Comparison of ENCODE assay signal across 8 cellular contexts in the genomic region with DNA sequence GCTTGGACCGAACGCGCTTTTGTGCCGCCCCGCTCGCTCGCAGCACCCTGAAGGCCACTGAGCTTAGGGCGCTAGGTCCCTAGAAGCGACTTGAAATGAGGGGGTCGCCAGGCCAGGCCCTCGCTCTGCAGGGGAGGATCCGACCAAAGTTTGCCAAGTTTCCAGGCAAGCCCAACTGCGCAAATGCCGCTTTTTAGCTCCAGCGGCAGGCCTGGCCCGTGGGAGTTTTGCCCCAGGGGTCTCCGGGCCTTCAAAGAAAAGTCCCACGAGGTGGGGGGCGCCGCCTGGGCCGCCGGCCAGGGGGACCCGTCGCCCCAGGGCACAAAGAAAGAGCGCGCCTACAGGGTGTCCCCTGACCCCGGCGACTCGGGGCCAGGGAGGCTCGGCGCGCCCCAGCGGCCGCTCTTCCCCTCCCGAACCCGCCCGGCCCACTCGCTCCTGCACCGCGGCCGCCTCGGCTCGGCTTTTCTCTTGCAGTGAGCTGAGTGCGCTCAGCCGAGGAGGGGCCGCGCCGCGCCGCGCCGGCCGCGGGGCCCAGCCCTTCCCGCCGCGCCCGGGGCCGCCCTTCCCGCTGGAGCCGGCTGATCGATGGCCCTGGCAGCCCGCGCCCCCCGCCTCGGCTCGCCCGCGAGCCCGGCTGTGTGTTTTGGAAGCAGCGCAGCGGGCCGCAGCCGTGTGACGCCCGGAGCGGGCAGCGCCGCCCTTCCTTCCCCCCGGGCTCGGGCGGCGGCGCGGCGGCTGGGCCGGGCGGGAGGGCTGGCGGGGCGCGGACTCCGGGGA. TPM values are rescaled to one million over a fixed set of nuclear protein-coding genes. Genes with fewer than 3 reads are reported as not detected.
DNase-seq lines count a peak whose midpoint lies in the region; ATAC-seq and TF ChIP-seq lines count a peak whose summit lies in the region.

No MANE protein-coding gene starts in this region.

- peak; percentile 43 for ATAC-seq in GM21390 (IDR thresholded peaks at IDR 0.05; ENCODE audit: unreplicated experiment)

- intact Hi-C loops in posterior vena cava (cut with DNase I): no loop called here

- CTCF ChIA-PET in GM10248 (lab: Yijun Ruan, JAX): interaction anchor here (0.6 to 1.6 kb wide), 3 partner anchors 11 to 344 kb away, joined by 4 to 6 read pairs (median 5); no protein-coding TSS in a partner anchor

- POLR2A ChIA-PET in GM10248 (lab: Yijun Ruan, JAX): no interaction called here

- peak overlapping the region; percentile 58 for H3K4me3 ChIP-seq in fibroblast of pulmonary artery (replicated peaks; ENCODE audit: low read depth, low read length)

- TF ChIP-seq CTCF in GM10248 (IDR thresholded peaks at IDR 0.05; ENCODE audit: control extremely low read depth, extremely low read depth, low read depth, missing control alignments) (no peak), fibroblast of pulmonary artery (IDR thresholded peaks at IDR 0.05; ENCODE audit: low read length, missing control alignments) (no peak)

- DNase-seq in GM10248 (ENCODE audit: extremely low spot score) (peak; percentile 69), HPDE6-E6E7 (ENCODE audit: extremely low spot score) (peak; percentile 53), activated T-cell treated with anti-CD3 and anti-CD28 coated beads for 4 hours (peak; percentile 34), fibroblast of pulmonary artery (ENCODE audit: low read depth) (peak; percentile 49), posterior vena cava (ENCODE audit: low spot score) (peak; percentile 89), NCI-H2029 (lab: John Stamatoyannopoulos, UW) (no peak), GDM1 (lab: John Stamatoyannopoulos, UW) (no peak)

RNA-seq across cellular contexts. Expression of a gene that starts 0.8 kb away (rescaled TPM):
- 10 to 100 TPM; 50.7 to 53.9 TPM for total RNA-seq in posterior vena cava

Comparison
In these comparisons a context has a peak if more than half of its experiments do, and no peak if none do; other contexts are left out.
1. DNase-seq: peak in GM10248 (single experiment), HPDE6-E6E7 (single experiment), activated T-cell treated with anti-CD3 and anti-CD28 coated beads for 4 hours (single experiment), fibroblast of pulmonary artery (single experiment) and posterior vena cava (single experiment); none in NCI-H2029 (single experiment) and GDM1 (single experiment).